In genomic region chr1:21641537-21641936, GRCh38 we compare ENCODE assay signal across 1 cellular context.
A peak's percentile ranks its signal among the peaks of the same experiment; 100 is the strongest.
TF ChIP-seq lines count a peak whose summit lies in the region.

No MANE protein-coding gene starts in this region.

TF ChIP-seq in K562, 482 proteins besides CTCF, POLR2A, EP300 and RAD21 (continued from another document and continues in another):
- TF ChIP-seq FOXP4 (CRISPR knock-in tag; IDR thresholded peaks at IDR 0.05; ENCODE audit: borderline replicate concordance) (no peak), CBFB (CRISPR knock-in tag; IDR thresholded peaks at IDR 0.05) (no peak), HNRNPK (IDR thresholded peaks at IDR 0.05; ENCODE audit: low read depth, low read length, poor library complexity, severe bottlenecking) (no peak), ZFP36 (IDR thresholded peaks at IDR 0.05; ENCODE audit: low read depth, low read length, partially characterized antibody) (peak; percentile 93), ZC3H8 (IDR thresholded peaks at IDR 0.05) (no peak), DDX20 (tag; IDR thresholded peaks at IDR 0.05; ENCODE audit: low read depth) (no peak), ZBTB2 (IDR thresholded peaks at IDR 0.05) (no peak), DACH1 (IDR thresholded peaks at IDR 0.05; ENCODE audit: partially characterized antibody) (peak; percentile 82), ATF4 (CRISPR knock-in tag; IDR thresholded peaks at IDR 0.05) (no peak), SRSF7 (optimal IDR thresholded peaks at IDR 0.05; ENCODE audit: low read depth, low read length) (no peak), ZNF124 (CRISPR knock-in tag; IDR thresholded peaks at IDR 0.05) (no peak), PURB (CRISPR knock-in tag; IDR thresholded peaks at IDR 0.05; ENCODE audit: low read depth) (no peak), SMARCA4 (IDR thresholded peaks at IDR 0.05) (no peak), HNRNPLL (IDR thresholded peaks at IDR 0.05; ENCODE audit: low read depth, low read length, poor library complexity, severe bottlenecking) (no peak), ELK3 (CRISPR knock-in tag; IDR thresholded peaks at IDR 0.05) (no peak), SMARCA5 (IDR thresholded peaks at IDR 0.05) (peak; percentile 81; the same call in 1 of the 2 replicates), PHB2 (IDR thresholded peaks at IDR 0.05; ENCODE audit: low read depth) (no peak), CBX5 (IDR thresholded peaks at IDR 0.05; ENCODE audit: borderline replicate concordance, low read depth) (no peak), RNF219 (CRISPR knock-in tag; IDR thresholded peaks at IDR 0.05) (no peak), CBX2 (IDR thresholded peaks at IDR 0.05; ENCODE audit: insufficient read depth, low read length, poor library complexity, severe bottlenecking) (no peak), HDAC2 (IDR thresholded peaks at IDR 0.05) (peak; percentile 74; the same call in 1 of the 2 replicates), TCF15 (CRISPR knock-in tag; IDR thresholded peaks at IDR 0.05) (no peak), RCOR1 (IDR thresholded peaks at IDR 0.05; ENCODE audit: borderline replicate concordance in 1 of 2, low read depth in 2 of 2, low read length in 2 of 2) (peak in 1 of 2 experiments; percentile 79; a peak in 2 of 4 replicates), THAP12 (CRISPR knock-in tag; IDR thresholded peaks at IDR 0.05) (no peak), POLR3A (IDR thresholded peaks at IDR 0.05; ENCODE audit: borderline replicate concordance, extremely low read depth, insufficient read depth, insufficient read length) (no peak), ZNF239 (CRISPR knock-in tag; IDR thresholded peaks at IDR 0.05) (no peak), IFI16 (CRISPR knock-in tag; IDR thresholded peaks at IDR 0.05) (no peak), KAT2B (IDR thresholded peaks at IDR 0.05; ENCODE audit: low read depth, low read length) (no peak), CBX3 (IDR thresholded peaks at IDR 0.05; ENCODE audit: borderline replicate concordance in 1 of 2, low read length in 2 of 2) (no peak), ATF2 (CRISPR knock-in tag; IDR thresholded peaks at IDR 0.05) (no peak), KDM1A (IDR thresholded peaks at IDR 0.05) (peak; percentile 68 to 87), YY1 (IDR thresholded peaks at IDR 0.05; ENCODE audit: borderline replicate concordance in 1 of 3, control insufficient read depth in 1 of 3, extremely low read depth in 1 of 3, insufficient read depth in 3 of 3, insufficient read length in 1 of 3, insufficient replicate concordance in 2 of 3, low read depth in 1 of 3, low read length in 2 of 3) (no peak), U2AF2 (optimal IDR thresholded peaks at IDR 0.05; ENCODE audit: low read depth, low read length) (no peak), ZFPM2 (CRISPR knock-in tag; IDR thresholded peaks at IDR 0.05) (no peak), KDM5B (IDR thresholded peaks at IDR 0.05; ENCODE audit: insufficient replicate concordance, low read depth, low read length) (no peak), ZBTB8A (IDR thresholded peaks at IDR 0.05; ENCODE audit: partially characterized antibody) (no peak), BMI1 (IDR thresholded peaks at IDR 0.05; ENCODE audit: low read length) (no peak), ETV5 (CRISPR knock-in tag; IDR thresholded peaks at IDR 0.05; ENCODE audit: low read depth) (no peak), ZNF785 (CRISPR knock-in tag; IDR thresholded peaks at IDR 0.05) (no peak), NR1H2 (CRISPR knock-in tag; IDR thresholded peaks at IDR 0.05) (no peak), TFAM (CRISPR knock-in tag; conservative IDR thresholded peaks at IDR 0.05) (no peak), ZNF165 (CRISPR knock-in tag; IDR thresholded peaks at IDR 0.05; ENCODE audit: borderline replicate concordance) (no peak), COPS2 (conservative IDR thresholded peaks at IDR 0.05) (no peak), RFX5 (IDR thresholded peaks at IDR 0.05; ENCODE audit: low read depth, low read length) (no peak), ZNF79 (CRISPR knock-in tag; IDR thresholded peaks at IDR 0.05; ENCODE audit: low read depth) (no peak), BCOR (IDR thresholded peaks at IDR 0.05) (peak; percentile 97), PHB (CRISPR knock-in tag; IDR thresholded peaks at IDR 0.05) (no peak), ZNF668 (CRISPR knock-in tag; IDR thresholded peaks at IDR 0.05) (no peak), ELK1 (CRISPR knock-in tag; IDR thresholded peaks at IDR 0.05) (no peak), FOXA1 (IDR thresholded peaks at IDR 0.05; ENCODE audit: borderline replicate concordance) (no peak), GABPB1 (CRISPR knock-in tag; IDR thresholded peaks at IDR 0.05) (peak; percentile 35; the same call in 1 of the 2 replicates), ATF6 (CRISPR knock-in tag; IDR thresholded peaks at IDR 0.05) (no peak), FOSL1 (tag; conservative IDR thresholded peaks at IDR 0.05) (no peak), ZNF133 (CRISPR knock-in tag; IDR thresholded peaks at IDR 0.05) (no peak), ZNF583 (CRISPR knock-in tag; IDR thresholded peaks at IDR 0.05) (no peak), ASH1L (IDR thresholded peaks at IDR 0.05; ENCODE audit: borderline replicate concordance, low read depth, partially characterized antibody) (no peak), HNRNPL (IDR thresholded peaks at IDR 0.05; ENCODE audit: low read depth, low read length) (no peak), CREB1 (IDR thresholded peaks at IDR 0.05) (no peak), CREB1 (CRISPR knock-in tag; IDR thresholded peaks at IDR 0.05) (peak; percentile 41; the same call in 1 of the 2 replicates), TAF15 (IDR thresholded peaks at IDR 0.05; ENCODE audit: low read depth, low read length) (no peak), TEAD4 (IDR thresholded peaks at IDR 0.05; ENCODE audit: low read length) (no peak), TEAD4 (CRISPR knock-in tag; IDR thresholded peaks at IDR 0.05; ENCODE audit: borderline replicate concordance) (no peak), NR2F6 (CRISPR knock-in tag; IDR thresholded peaks at IDR 0.05) (no peak), PPARD (CRISPR knock-in tag; IDR thresholded peaks at IDR 0.05) (no peak), SAFB (IDR thresholded peaks at IDR 0.05; ENCODE audit: borderline replicate concordance, low read depth, low read length) (no peak)
